Comparison of ENCODE assay signal across 8 cellular contexts in genomic region chr16:19523559-19524355, GRCh38. TPM values are rescaled to one million over a fixed set of nuclear protein-coding genes. Genes with fewer than 3 reads are reported as not detected.
DNase-seq lines count a peak whose midpoint lies in the region; ATAC-seq and TF ChIP-seq lines count a peak whose summit lies in the region.

Gene CCP110, plus strand, starts transcription at chr16:19523942. Its CDS starts 3,940 bp downstream, at chr16:19527882.

- H3K4me3 Mint-ChIP-seq in IgD-negative memory B cell = peak within 1 kb of the TSS; percentile 97 to 100 (median 99)

- H3K36me3 Mint-ChIP-seq in IgD-negative memory B cell = peaks cover 4% of the 10 kb centered on the region

- H3K27me3 Mint-ChIP-seq in IgD-negative memory B cell = no peaks in the 10 kb centered on the region

- no peaks in the 10 kb centered on the region for H3K9me3 Mint-ChIP-seq in IgD-negative memory B cell

- H3K4me1 Mint-ChIP-seq in IgD-negative memory B cell = peaks cover 31 to 33% (median 32%) of the 10 kb centered on the region in 3 donors

- no peak for TF ChIP-seq CTCF in epithelial cell of esophagus (IDR thresholded peaks at IDR 0.05; ENCODE audit: insufficient read depth, low read depth, low read length, missing control alignments)

- peak within 1 kb of the TSS; percentile 75 to 96 (median 82) for H3K27ac Mint-ChIP-seq in IgD-negative memory B cell

- peak; percentile 72 for ATAC-seq in GM21529 (IDR thresholded peaks at IDR 0.05; ENCODE audit: unreplicated experiment)

- DNase-seq in DMS 273 (lab: John Stamatoyannopoulos, UW; ENCODE audit: unreplicated experiment) (peak; percentile 99), OCI-M1 (lab: John Stamatoyannopoulos, UW) (peak; percentile 97), activated T-cell treated with anti-CD3 and anti-CD28 coated beads for 24 hours (ENCODE audit: low read depth) (peak; percentile 94), epithelial cell of esophagus (ENCODE audit: low read depth) (peak; percentile 99), middle frontal gyrus (ENCODE audit: extremely low spot score, low spot score) (peak; percentile 99)
- peak; percentile 82 to 86 for DNase-seq in stimulated activated CD8-positive, alpha-beta memory T cell treated with anti-CD3 and anti-CD28 coated beads, Interleukin-2, amount 100 ng/mL, for 1 hour (ENCODE audit: low read depth in 2 of 2)

- H3K4me3 ChIP-seq in epithelial cell of esophagus (ENCODE audit: low read length) = peak within 1 kb of the TSS; percentile 90

RNA-seq across cellular contexts. Expression of gene CCP110, which starts in this region (rescaled TPM):
- 6.1 TPM for polyA plus RNA-seq in IgD-negative memory B cell

Comparison
In these comparisons a context has a peak if more than half of its experiments do, and no peak if none do; other contexts are left out.
1. Peak in every context shown above with its lines: DNase-seq, ATAC-seq and H3K4me3 ChIP-seq.